In genomic region chr5:142770650-142771609, GRCh38 we compare ENCODE assay signal across 8 cellular contexts. TPM values are rescaled to one million over a fixed set of nuclear protein-coding genes. Genes with fewer than 3 reads are reported as not detected.
A peak's percentile ranks its signal among the peaks of the same experiment; 100 is the strongest.
DNase-seq lines count a peak whose midpoint lies in the region; ATAC-seq and TF ChIP-seq lines count a peak whose summit lies in the region.

No MANE protein-coding gene starts in this region.

- no peaks in the 10 kb centered on the region for H3K9me3 ChIP-seq in tibial nerve

- H3K36me3 ChIP-seq in tibial nerve = no peaks in the 10 kb centered on the region

- TF ChIP-seq CTCF in omental fat pad (IDR thresholded peaks at IDR 0.05) (no peak), tibial nerve (IDR thresholded peaks at IDR 0.05) (peak in 1 of 5 experiments; percentile 6)

- peak; percentile 31 for ATAC-seq in GM19397 (IDR thresholded peaks at IDR 0.05; ENCODE audit: unreplicated experiment)
- peak; percentile 2 for ATAC-seq in HG03469 (IDR thresholded peaks at IDR 0.05; ENCODE audit: unreplicated experiment)
- peak; percentile 43 for ATAC-seq in omental fat pad (ENCODE audit: low FRiP score)

- H3K27me3 ChIP-seq in tibial nerve = no peaks in the 10 kb centered on the region

- peak in 1 of 2 donors; percentile 57 for TF ChIP-seq EP300 in tibial nerve (IDR thresholded peaks at IDR 0.05)

- peaks cover 0 to 39% (median 17%) of the 10 kb centered on the region in 4 donors for H3K4me1 ChIP-seq in tibial nerve

- TF ChIP-seq POLR2A in tibial nerve (IDR thresholded peaks at IDR 0.05) = no peak

- DNase-seq in C1 segment of cervical spinal cord (lab: John Stamatoyannopoulos, UW) (peak in 11 of 14 donors; percentile 24 to 63 (median 48)), SHP77 (lab: John Stamatoyannopoulos, UW) (peak; percentile 37 to 69), head of caudate nucleus (peak; percentile 41 to 89 (median 68)), omental fat pad (ENCODE audit: low spot score) (no peak), tibial nerve (ENCODE audit: low spot score in 2 of 2) (peak; percentile 19 to 26)
- peak; percentile 60 for DNase-seq in activated naive CD4-positive, alpha-beta T cell treated with Interleukin-2 at 50 U/mL for 16 hours

- intact Hi-C loops in head of caudate nucleus (cut with DNase I) = loop anchor here (10.0 kb wide), 2 partner anchors 56 to 94 kb away; no protein-coding TSS in a partner anchor

- H3K4me3 ChIP-seq in tibial nerve = peak overlapping the region; percentile 63 to 93 (median 84)

- WGBS in tibial nerve, 2 donors = 0 to 1% methylated on average over 59 to 67 of the region's 86 CpGs

- H3K27ac ChIP-seq in tibial nerve = peak overlapping the region; percentile 86 to 94 (median 90)

RNA-seq across cellular contexts. Expression of gene ARHGAP26, which starts 0.8 kb away (rescaled TPM):
- total RNA-seq in omental fat pad (100 to 1,000 TPM in 1 of 4 donors, 10 to 100 TPM in 3; 40.4 to 134 (median 63.6) TPM), tibial nerve (10 to 100 TPM; 33.7 to 77.8 (median 57.8) TPM)
